In genomic region chr15:65413760-65414144, GRCh38 we compare ENCODE assay signal across 18 cellular contexts. TPM values are rescaled to one million over a fixed set of nuclear protein-coding genes. Genes with fewer than 3 reads are reported as not detected.
DNase-seq lines count a peak whose midpoint lies in the region; ATAC-seq, FAIRE-seq and TF ChIP-seq lines count a peak whose summit lies in the region.
"Had no signal": no experiment of that assay in that cellular context is flagged by ENCODE, and none has a peak within 500 bp of the region (broad histone marks: within the 10 kb centered on the region; RNA-seq: fewer than 3 reads in every experiment).

No MANE protein-coding gene starts in this region.

- H3K36me3 ChIP-seq in astrocyte (ENCODE audit: insufficient read depth, low read length) (no peaks in the 10 kb centered on the region), kidney (ENCODE audit: control insufficient read depth in 1 of 2, insufficient read depth in 2 of 2, low read length in 2 of 2) (no peaks in the 10 kb centered on the region), ascending aorta (no peaks in the 10 kb centered on the region)
- H3K36me3 ChIP-seq: BLaER1 treated with 17β-estradiol and CSF1 and Interleukin-3, amounts not matched to agents 10 nM and 100 nM had no signal

- no peak overlapping the region for H3K4me2 ChIP-seq in astrocyte (ENCODE audit: low read length)
- H3K4me2 ChIP-seq: BLaER1 treated with 17β-estradiol and CSF1 and Interleukin-3, amounts not matched to agents 10 nM and 100 nM had no signal

- H3K27me3 ChIP-seq in astrocyte (ENCODE audit: insufficient read depth, low read length): no peaks in the 10 kb centered on the region
- no peaks in the 10 kb centered on the region for H3K27me3 ChIP-seq in ascending aorta

- H3K27ac Mint-ChIP-seq in astrocyte (ENCODE audit: unreplicated experiment): peak overlapping the region; percentile 5

- no peaks in the 10 kb centered on the region for H3K27me3 Mint-ChIP-seq in astrocyte (ENCODE audit: low read depth, unreplicated experiment)

- intact Hi-C loops in kidney (cut with DNase I) (no loop called here), ascending aorta (cut with DNase I) (no loop called here)

- H3K4me1 ChIP-seq in astrocyte (ENCODE audit: insufficient read depth, low read length) (peaks cover 67% of the 10 kb centered on the region), kidney (ENCODE audit: control insufficient read depth in 1 of 2, insufficient read depth in 1 of 2, low read depth in 1 of 2, low read length in 2 of 2) (no peaks in the 10 kb centered on the region), ascending aorta (no peaks in the 10 kb centered on the region)

- ATAC-seq in GM19463 (IDR thresholded peaks at IDR 0.05; ENCODE audit: unreplicated experiment): no peak

- H3K36me3 Mint-ChIP-seq in astrocyte (ENCODE audit: low read depth, unreplicated experiment): peaks cover 8% of the 10 kb centered on the region

- H3K4me1 Mint-ChIP-seq in astrocyte (ENCODE audit: low read depth, unreplicated experiment): peaks cover 65% of the 10 kb centered on the region

- H3K9ac ChIP-seq in astrocyte (ENCODE audit: low read length) (no peak overlapping the region), kidney (ENCODE audit: low read length in 2 of 2) (no peak overlapping the region)
- H3K9ac ChIP-seq: BLaER1 treated with 17β-estradiol and CSF1 and Interleukin-3, amounts not matched to agents 10 nM and 100 nM; GM23248 had no signal

- H3K9me3 ChIP-seq in astrocyte (ENCODE audit: insufficient read depth, low read depth, low read length) (no peaks in the 10 kb centered on the region), kidney (ENCODE audit: control insufficient read depth in 1 of 2, low read length in 2 of 2) (no peaks in the 10 kb centered on the region), ascending aorta (no peaks in the 10 kb centered on the region)
- H3K9me3 ChIP-seq: BLaER1 treated with 17β-estradiol and CSF1 and Interleukin-3, amounts not matched to agents 10 nM and 100 nM had no signal

- peaks cover 3% of the 10 kb centered on the region for H4K20me1 ChIP-seq in astrocyte (ENCODE audit: insufficient read depth, low read length)

- no peak for TF ChIP-seq CTCF in astrocyte (IDR thresholded peaks at IDR 0.05; ENCODE audit: insufficient read depth, low read depth, low read length)
- TF ChIP-seq CTCF in kidney (IDR thresholded peaks at IDR 0.05; ENCODE audit: borderline replicate concordance, extremely low read depth, insufficient read depth): no peak
- no peak for TF ChIP-seq CTCF in ascending aorta (IDR thresholded peaks at IDR 0.05)

- no peaks in the 10 kb centered on the region for H3K79me2 ChIP-seq in astrocyte (ENCODE audit: insufficient read depth, low read length)

- FAIRE-seq in astrocyte (lab: Jason Lieb, UNC): no peak
- no peak for FAIRE-seq in kidney (lab: Jason Lieb, UNC)

- H3K9me3 Mint-ChIP-seq in astrocyte (ENCODE audit: unreplicated experiment): no peaks in the 10 kb centered on the region

- no peak overlapping the region for H2AFZ ChIP-seq in astrocyte (ENCODE audit: low read depth, low read length)
- H2AFZ ChIP-seq: GM23248 had no signal

- H3K4me3 Mint-ChIP-seq in astrocyte (ENCODE audit: unreplicated experiment): no peak overlapping the region

- H3K4me3 ChIP-seq in astrocyte (ENCODE audit: insufficient read depth, low read depth, low read length): no peak overlapping the region
- H3K4me3 ChIP-seq in kidney (ENCODE audit: low read length in 2 of 2): no peak overlapping the region
- no peak overlapping the region for H3K4me3 ChIP-seq in ascending aorta
- H3K4me3 ChIP-seq: BLaER1 treated with 17β-estradiol and CSF1 and Interleukin-3, amounts not matched to agents 10 nM and 100 nM; GM23248 had no signal

- DNase-seq in LHCN-M2 (ENCODE audit: low read depth): peak; percentile 12
- no peak for DNase-seq in astrocyte (ENCODE audit: low read depth)
- peak; percentile 23 for DNase-seq in kidney
- peak; percentile 43 for DNase-seq in renal cortical epithelial cell (ENCODE audit: low read depth)
- no peak for DNase-seq in ascending aorta (ENCODE audit: low spot score in 2 of 2)
- no peak for DNase-seq in GF-D8 (lab: John Stamatoyannopoulos, UW)
- no peak for DNase-seq in HT-29 (ENCODE audit: low spot score)
- DNase-seq: DMS 273 treated with DMSO at 0.1 percent for 48 hours, EL, GM23248, Kasumi-1, NCI-H1417, NCI-H2029, NCI-H82, SIG-M5 had no signal

- H3K27ac ChIP-seq in astrocyte (ENCODE audit: low read depth, low read length) (no peak overlapping the region), kidney (ENCODE audit: low read depth in 2 of 2, low read length in 2 of 2) (no peak overlapping the region), ascending aorta (no peak overlapping the region)
- H3K27ac ChIP-seq: BLaER1 treated with 17β-estradiol and CSF1 and Interleukin-3, amounts not matched to agents 10 nM and 100 nM; GM23248 had no signal

RNA-seq across cellular contexts. Expression of gene IGDCC4, which starts 9.0 kb away (rescaled TPM):
- total RNA-seq in LHCN-M2 (2014; rRNA removed) (6.5 and 7.7 TPM in 2 replicates), astrocyte (28.1 and 30.7 TPM in 2 replicates), kidney (4.3 TPM), renal cortical epithelial cell (24.1 and 58.2 TPM in 2 replicates), ascending aorta (1.9 TPM)
- 7.5 TPM for polyA plus RNA-seq in LHCN-M2 (2012)
- polyA plus RNA-seq in kidney (ENCODE audit: insufficient read depth, low read depth, low replicate concordance): 0.17 TPM
- total RNA-seq in HT-29 (2014; rRNA removed; shearing (Covaris generic)): not detected in 2 replicates

RNA-seq across cellular contexts. Expression of gene IGDCC3, which starts 36.0 kb away (rescaled TPM):
- total RNA-seq in LHCN-M2 (2014; rRNA removed): not detected in 2 replicates
- 0.10 TPM for polyA plus RNA-seq in LHCN-M2 (2012)
- 8.4 and 11.0 TPM in 2 replicates for total RNA-seq in astrocyte
- total RNA-seq in kidney: 0.22 TPM
- polyA plus RNA-seq in kidney (ENCODE audit: insufficient read depth, low read depth, low replicate concordance): 0.49 TPM
- 0.05 TPM in 1 of 2 replicates, not detected in the other for total RNA-seq in renal cortical epithelial cell
- not detected for total RNA-seq in ascending aorta
- total RNA-seq in HT-29 (2014; rRNA removed; shearing (Covaris generic)): not detected in 2 replicates
- total RNA-seq: GM23248, NCI-H460 had no signal
- polyA plus RNA-seq: GM23248 had no signal

Comparison
In these comparisons a context has a peak if more than half of its experiments do, and no peak if none do; other contexts are left out.
1. DNase-seq: peak in LHCN-M2 (single experiment), kidney (single experiment) and renal cortical epithelial cell (single experiment); none in astrocyte (single experiment), ascending aorta (0 of 2), GF-D8 (single experiment) and HT-29 (single experiment).